12 cellular contexts compared by ENCODE assay signal in genomic region chr19:17966497-17967257, GRCh38. TPM values are rescaled to one million over a fixed set of nuclear protein-coding genes. Genes with fewer than 3 reads are reported as not detected.
DNase-seq lines count a peak whose midpoint lies in the region; ATAC-seq and TF ChIP-seq lines count a peak whose summit lies in the region.
"Had no signal": no experiment of that assay in that cellular context is flagged by ENCODE, and none has a peak within 500 bp of the region (broad histone marks: within the 10 kb centered on the region; RNA-seq: fewer than 3 reads in every experiment).

TSS of gene KCNN1 (plus strand) at chr19:17967107. CDS start at chr19:17973889, 6,782 bp downstream.

- H3K79me1 ChIP-seq in H9 (ENCODE audit: insufficient read depth, low read depth, low read length, poor library complexity, severe bottlenecking), result no peaks in the 10 kb centered on the region

- peaks cover 3 to 14% (median 8%) of the 10 kb centered on the region in 4 donors for H3K4me1 Mint-ChIP-seq in CD4-positive, alpha-beta memory T cell
- H3K4me1 Mint-ChIP-seq in H9, result peaks cover 25 to 34% of the 10 kb centered on the region in 2 experiments
- peaks cover 9% of the 10 kb centered on the region for H3K4me1 Mint-ChIP-seq in neural progenitor cell

- H2BK20ac ChIP-seq in H9 (ENCODE audit: low read depth, low read length, poor library complexity, severe bottlenecking), result no peak within 1 kb of the TSS

- no peak within 1 kb of the TSS for H4K5ac ChIP-seq in H9 (ENCODE audit: insufficient read length, low read depth, low read length)

- H3K27me3 ChIP-seq in CD4-positive, alpha-beta memory T cell (ENCODE audit: insufficient read depth, low read length), result peaks cover 21% of the 10 kb centered on the region
- H3K27me3 ChIP-seq in H9 (ENCODE audit: insufficient read depth, low read length) (no peaks in the 10 kb centered on the region; the same call in 1 of the 2 replicates), neural progenitor cell (peaks cover 34% of the 10 kb centered on the region)

- H3K79me2 ChIP-seq in H9 (ENCODE audit: insufficient read depth, low read length) (no peaks in the 10 kb centered on the region), neural progenitor cell (ENCODE audit: low read depth) (no peaks in the 10 kb centered on the region)

- H2BK12ac ChIP-seq in H9 (ENCODE audit: insufficient read length, low read depth, low read length), result no peak within 1 kb of the TSS

- H3K9ac ChIP-seq in H9 (ENCODE audit: extremely low read depth, insufficient read length, low read length), result no peak within 1 kb of the TSS
- no peak within 1 kb of the TSS for H3K9ac ChIP-seq in neural progenitor cell
- H3K9ac ChIP-seq: GM23248 had no signal

- H4K8ac ChIP-seq in H9 (replicated peaks; ENCODE audit: insufficient read length, low read depth, low read length), result no peak within 1 kb of the TSS

- CTCF ChIA-PET in CD4-positive, alpha-beta memory T cell (lab: Charles Lee; ENCODE audit: partially characterized antibody), result interaction anchor here (0.7 to 1.9 kb wide), 3 partner anchors 21 to 30 kb away, joined by 3 to 4 read pairs (median 4); no protein-coding TSS in a partner anchor

- peak within 1 kb of the TSS in 7 of 8 donors; percentile 32 to 79 (median 73) for H3K4me3 Mint-ChIP-seq in CD4-positive, alpha-beta memory T cell
- H3K4me3 Mint-ChIP-seq in H9, result peak within 1 kb of the TSS; percentile 77 to 93
- H3K4me3 Mint-ChIP-seq in neural progenitor cell, result peak within 1 kb of the TSS; percentile 91

- no peak within 1 kb of the TSS for H3K27ac ChIP-seq in CD4-positive, alpha-beta memory T cell (ENCODE audit: low read depth, low read length)
- H3K27ac ChIP-seq in H9 (ENCODE audit: insufficient read length, low read depth, low read length) (no peak within 1 kb of the TSS), coronary artery (no peak within 1 kb of the TSS), neural progenitor cell (no peak within 1 kb of the TSS)
- H3K27ac ChIP-seq: GM23248 had no signal

- H3K36me3 Mint-ChIP-seq in CD4-positive, alpha-beta memory T cell, result no peaks in the 10 kb centered on the region
- H3K36me3 Mint-ChIP-seq in H9 (ENCODE audit: insufficient read depth in 1 of 3, low read depth in 3 of 3), result no peaks in the 10 kb centered on the region
- H3K36me3 Mint-ChIP-seq in neural progenitor cell, result peaks cover 2% of the 10 kb centered on the region

- H4K20me1 ChIP-seq in H9 (ENCODE audit: control insufficient read depth, insufficient read depth, insufficient read length), result no peaks in the 10 kb centered on the region
- no peaks in the 10 kb centered on the region for H4K20me1 ChIP-seq in neural progenitor cell (ENCODE audit: low read depth)

- H4K91ac ChIP-seq in H9 (ENCODE audit: insufficient read length, low read depth, low read length), result no peak within 1 kb of the TSS

- peak within 1 kb of the TSS; percentile 69 for H3K14ac ChIP-seq in H9 (ENCODE audit: insufficient read depth, low read length)

- no peaks in the 10 kb centered on the region for H3K36me3 ChIP-seq in CD4-positive, alpha-beta memory T cell (ENCODE audit: insufficient read depth, low read length)
- no peaks in the 10 kb centered on the region for H3K36me3 ChIP-seq in neural progenitor cell

- intact Hi-C loops in CD4-positive, alpha-beta memory T cell (cut with micrococcal nuclease), result no loop called here

- H3K4me1 ChIP-seq in CD4-positive, alpha-beta memory T cell (ENCODE audit: insufficient read depth, low read length), result peaks cover 5% of the 10 kb centered on the region
- no peaks in the 10 kb centered on the region; the same call in 1 of the 2 replicates for H3K4me1 ChIP-seq in H9 (ENCODE audit: insufficient read depth, low read length)
- peaks cover 5% of the 10 kb centered on the region for H3K4me1 ChIP-seq in neural progenitor cell

- no peak within 1 kb of the TSS for H3K4ac ChIP-seq in H9 (ENCODE audit: low read depth, low read length)

- H3K56ac ChIP-seq in H9 (ENCODE audit: insufficient read length, low read depth, low read length), result no peak within 1 kb of the TSS

- whole genome bisulfite sequencing in H9 (ENCODE audit: extremely low coverage, insufficient read length, low lambda C conversion rate), result no CpG with 5 or more reads among the region's 60 CpGs

- no peak within 1 kb of the TSS for H3K23ac ChIP-seq in H9 (ENCODE audit: insufficient read length, low read depth, low read length)

- no peak within 1 kb of the TSS for H3T11ph ChIP-seq in H9 (ENCODE audit: low read length)

- peaks cover 17 to 34% of the 10 kb centered on the region in 2 donors for H3K27me3 Mint-ChIP-seq in CD4-positive, alpha-beta memory T cell
- H3K27me3 Mint-ChIP-seq in H9 (ENCODE audit: low read depth), result peaks cover 40% of the 10 kb centered on the region
- H3K27me3 Mint-ChIP-seq in neural progenitor cell (ENCODE audit: insufficient read depth, low read depth), result peaks cover 20% of the 10 kb centered on the region

- no peak within 1 kb of the TSS for H2BK5ac ChIP-seq in H9 (ENCODE audit: insufficient read length, low read length)

- no peak within 1 kb of the TSS for H2AK5ac ChIP-seq in H9 (ENCODE audit: insufficient read length, low read length)

- POLR2A ChIA-PET in CD4-positive, alpha-beta memory T cell (lab: Charles Lee; ENCODE audit: partially characterized antibody), result no interaction called here

- no peak within 1 kb of the TSS for H3K4me3 ChIP-seq in CD4-positive, alpha-beta memory T cell (ENCODE audit: low read length in 2 of 2)
- H3K4me3 ChIP-seq in coronary artery (peak within 1 kb of the TSS; percentile 54), neural progenitor cell (peak within 1 kb of the TSS; percentile 89)
- H3K4me3 ChIP-seq: GM23248 had no signal

- H3K9me3 ChIP-seq in CD4-positive, alpha-beta memory T cell (ENCODE audit: control insufficient read depth in 1 of 2, low read length in 2 of 2), result no peaks in the 10 kb centered on the region
- no peaks in the 10 kb centered on the region for H3K9me3 ChIP-seq in H9 (ENCODE audit: control insufficient read depth, low read depth, low read length)
- no peaks in the 10 kb centered on the region for H3K9me3 ChIP-seq in neural progenitor cell (ENCODE audit: low read depth)

- no peak for DNase-seq in CD4-positive, alpha-beta memory T cell
- DNase-seq in H9 (no peak), coronary artery (ENCODE audit: low spot score) (no peak), neural progenitor cell (ENCODE audit: low spot score) (peak; percentile 85), KBM-7 (no peak), NCI-H1694 (lab: John Stamatoyannopoulos, UW) (no peak)
- no peak for DNase-seq in central memory CD4-positive, alpha-beta T cell
- DNase-seq: activated CD8-positive, alpha-beta memory T cell treated with anti-CD3 and anti-CD28 coated beads, Interleukin-2, amount 50 U/mL, for 4 hours; GM23248; SHP77 treated with DMSO at 0.1 percent for 48 hours; stimulated activated CD4-positive, alpha-beta T cell treated with anti-CD3 and anti-CD28 coated beads, Interleukin-4, amount 100 ng/mL, for 24 hours had no signal

- no peak for TF ChIP-seq CTCF in H9 (conservative IDR thresholded peaks at IDR 0.05)
- TF ChIP-seq CTCF in coronary artery (IDR thresholded peaks at IDR 0.05), result no peak
- no peak for TF ChIP-seq CTCF in neural progenitor cell (IDR thresholded peaks at IDR 0.05)

- H2AFZ ChIP-seq in H9 (ENCODE audit: low read length) (no peak within 1 kb of the TSS), neural progenitor cell (replicated peaks) (peak within 1 kb of the TSS; percentile 92)
- H2AFZ ChIP-seq: GM23248 had no signal

- in situ Hi-C loops in KBM-7 (cut with MboI; ENCODE audit: low pct_unique_long_range_greater_than_20kb, low sequenced_read_pairs), result no loop called here

- peaks cover 4% of the 10 kb centered on the region for H3F3A ChIP-seq in neural progenitor cell (ENCODE audit: low read depth)

- peak within 1 kb of the TSS; percentile 40 for H3K18ac ChIP-seq in H9 (ENCODE audit: insufficient read length, low read depth, low read length)

- no peak for ATAC-seq in HG03045 (IDR thresholded peaks at IDR 0.05; ENCODE audit: unreplicated experiment)

- no peak within 1 kb of the TSS for H3K27ac Mint-ChIP-seq in CD4-positive, alpha-beta memory T cell
- H3K27ac Mint-ChIP-seq in H9 (peak within 1 kb of the TSS in 1 of 3 experiments; percentile 39; a peak in 1 of 7 replicates), neural progenitor cell (no peak within 1 kb of the TSS)

- H3K4me2 ChIP-seq in H9 (ENCODE audit: insufficient read depth, insufficient read length, low read length) (peak within 1 kb of the TSS; percentile 56), neural progenitor cell (peak within 1 kb of the TSS; percentile 99)

- no peaks in the 10 kb centered on the region for H3K9me3 Mint-ChIP-seq in CD4-positive, alpha-beta memory T cell
- H3K9me3 Mint-ChIP-seq in H9 (no peaks in the 10 kb centered on the region), neural progenitor cell (no peaks in the 10 kb centered on the region)

- peaks cover 10% of the 10 kb centered on the region for H3K23me2 ChIP-seq in H9 (ENCODE audit: insufficient read length, low read depth, low read length, poor library complexity, severe bottlenecking)

- H2BK15ac ChIP-seq in H9 (ENCODE audit: low read depth, low read length), result no peak within 1 kb of the TSS; the same call in 1 of the 2 replicates

- H2BK120ac ChIP-seq in H9 (ENCODE audit: low read depth, low read length, poor library complexity, severe bottlenecking), result no peak within 1 kb of the TSS

RNA-seq across cellular contexts. Expression of gene KCNN1, which starts in this region (rescaled TPM):
- not detected for total RNA-seq in CD4-positive, alpha-beta memory T cell
- polyA plus RNA-seq in CD4-positive, alpha-beta memory T cell, result not detected
- total RNA-seq in H9 (2021) (8.4 and 9.2 TPM in 2 replicates), neural progenitor cell (ENCODE audit: low replicate concordance) (1.8 and 5.5 TPM in 2 replicates)
- total RNA-seq: GM23248 had no signal
- polyA plus RNA-seq: GM23248 had no signal

Comparison
In these comparisons a context has a peak if more than half of its experiments do, and no peak if none do; other contexts are left out.
1. H3K4me3 ChIP-seq: peak in coronary artery (single experiment) and neural progenitor cell (single experiment); none in CD4-positive, alpha-beta memory T cell (0 of 2).
2. Peak in every context shown above with its lines, with median percentiles within 50 percentile points of each other: H3K4me3 Mint-ChIP-seq.